ENCODE assay signal across 16 cellular contexts in the genomic region with DNA sequence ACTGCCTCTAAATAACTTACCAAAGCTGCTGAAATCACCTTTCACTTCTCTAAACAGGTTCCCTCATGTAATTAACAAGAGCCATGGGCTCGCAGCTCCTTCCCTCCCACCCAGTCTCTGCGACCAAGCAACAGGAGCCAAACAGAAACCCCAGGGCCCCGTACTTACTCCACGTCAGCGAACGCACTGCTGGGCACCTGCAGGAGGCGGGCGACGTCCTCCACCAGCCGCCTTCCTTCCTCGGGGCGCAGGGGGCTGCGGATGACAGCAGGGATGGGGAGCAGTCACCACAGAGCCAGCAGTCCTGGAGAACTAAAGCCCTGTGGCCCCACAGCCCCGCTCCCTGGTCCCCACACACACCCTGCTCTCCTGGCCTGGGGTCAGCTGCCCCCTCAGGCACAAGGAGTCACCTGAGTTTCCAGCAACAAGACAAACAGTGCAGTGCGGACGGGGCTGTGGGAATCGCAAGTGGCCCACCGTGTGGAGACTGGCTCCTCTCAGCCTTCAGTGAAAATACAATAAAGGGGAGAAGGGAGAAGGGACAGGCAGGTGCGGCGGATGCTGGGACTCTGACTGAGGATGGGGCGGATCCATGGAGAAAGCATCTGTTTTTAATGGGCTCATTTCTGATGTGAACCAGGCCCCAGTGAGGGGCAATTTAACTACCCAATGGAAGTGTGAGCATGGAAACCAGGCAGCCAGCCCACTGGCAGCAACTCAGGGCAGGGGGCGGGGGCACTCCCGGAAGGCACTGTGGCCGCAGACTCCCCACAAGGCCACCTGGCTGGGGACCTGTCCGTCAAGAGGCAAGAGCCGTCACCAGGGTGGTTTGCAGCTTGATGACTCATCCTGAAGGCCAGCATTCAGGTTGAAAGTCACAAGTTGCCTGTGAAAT.
DNase-seq lines count a peak whose midpoint lies in the region; ATAC-seq lines count a peak whose summit lies in the region.
"Had no signal": no experiment of that assay in that cellular context is flagged by ENCODE, and none has a peak within 500 bp of the region (broad histone marks: within the 10 kb centered on the region; RNA-seq: fewer than 3 reads in every experiment).

No MANE protein-coding gene starts in this region.

- DNase-seq in DMS79 treated with DMSO at 0.1 percent for 48 hours (lab: John Stamatoyannopoulos, UW), result peak; percentile 92
- DNase-seq in NCI-H1417 treated with DMSO at 0.1 percent for 48 hours (lab: John Stamatoyannopoulos, UW), result peak; percentile 89
- peak; percentile 98 for DNase-seq in NCI-H748 (lab: John Stamatoyannopoulos, UW; ENCODE audit: unreplicated experiment)
- DNase-seq in left lobe of liver (ENCODE audit: low spot score), result peak; percentile 24
- DNase-seq in activated CD4-positive, CD25-positive, alpha-beta regulatory T cell treated with anti-CD3 and anti-CD28 coated beads, Interleukin-2, amount 50 U/mL, for 72 hours, result no peak
- DNase-seq in inferior parietal cortex (ENCODE audit: extremely low spot score), result no peak
- DNase-seq in HUDEP-2 (lab: John Stamatoyannopoulos, UW; ENCODE audit: unreplicated experiment in 76 of 76), result no peak
- DNase-seq in RKO (ENCODE audit: low spot score), result no peak
- DNase-seq: activated naive CD4-positive, alpha-beta T cell treated with anti-CD3 and anti-CD28 coated beads for 36 hours; glutamatergic neuron; NCI-H1436 treated with DMSO at 0.1 percent for 48 hours; OCI-M1; stimulated activated naive CD8-positive, alpha-beta T cell treated with anti-CD3 and anti-CD28 coated beads, Interleukin-15, Interleukin-2, amounts not matched to agents 100 U/mL and 50 U/mL, for 24 hours; SW 1271 had no signal

- ATAC-seq in left lobe of liver, result no peak
- ATAC-seq: body of pancreas; esophagus mucosa; stimulated activated naive CD8-positive, alpha-beta T cell treated with anti-CD3 and anti-CD28 coated beads, Interleukin-15, Interleukin-2, amounts not matched to agents 100 U/mL and 50 U/mL, for 24 hours had no signal

Comparison
In these comparisons a context has a peak if more than half of its experiments do, and no peak if none do; other contexts are left out.
1. DNase-seq: peak in DMS79 treated with DMSO at 0.1 percent for 48 hours (single experiment), NCI-H1417 treated with DMSO at 0.1 percent for 48 hours (single experiment), NCI-H748 (single experiment) and left lobe of liver (single experiment); none in activated CD4-positive, CD25-positive, alpha-beta regulatory T cell treated with anti-CD3 and anti-CD28 coated beads, Interleukin-2, amount 50 U/mL, for 72 hours (single experiment), inferior parietal cortex (single experiment), HUDEP-2 (0 of 76) and RKO (single experiment).